In genomic region chr1:8217011-8217711, GRCh38 we compare ENCODE assay signal across 8 cellular contexts.
A peak's percentile ranks its signal among the peaks of the same experiment; 100 is the strongest.
DNase-seq lines count a peak whose midpoint lies in the region; ATAC-seq and TF ChIP-seq lines count a peak whose summit lies in the region.

No MANE protein-coding gene starts in this region.

- BruUV-seq in OCI-LY7 (replicated peaks; lab: Mats Ljungman, UMichigan): no TSS peak

- peak; percentile 41 for DNase-seq in GM10248 (ENCODE audit: extremely low spot score)
- peak; percentile 5 for DNase-seq in activated effector memory CD4-positive, alpha-beta T cell treated with Interleukin-2 at 50 U/mL for 16 hours
- DNase-seq in right cardiac atrium: peak; percentile 60 to 86 (median 78)
- DNase-seq in cortex of kidney (lab: John Stamatoyannopoulos, UW): no peak
- DNase-seq in OCI-LY7 (ENCODE audit: low spot score): no peak
- DNase-seq in NCI-H2081 treated with DMSO at 0.1 percent for 48 hours (lab: John Stamatoyannopoulos, UW): no peak

- peak overlapping the region; percentile 74 for H3K9ac ChIP-seq in skeletal muscle satellite cell (ENCODE audit: low read depth, low read length)

- H4K20me1 ChIP-seq in OCI-LY7 (ENCODE audit: insufficient read depth, low read length): no peaks in the 10 kb centered on the region

- H3K36me3 ChIP-seq in skeletal muscle satellite cell (ENCODE audit: insufficient read depth, low read length): no peaks in the 10 kb centered on the region
- H3K36me3 ChIP-seq in OCI-LY7 (ENCODE audit: insufficient read depth, low read length): no peaks in the 10 kb centered on the region

- WGBS in right cardiac atrium: 2% methylated on average over 70 of the region's 70 CpGs

- no peak overlapping the region for H2AFZ ChIP-seq in OCI-LY7 (ENCODE audit: low read length)

- peak; percentile 87 to 90 for ATAC-seq in right cardiac atrium
- no peak for ATAC-seq in HG02885 (IDR thresholded peaks at IDR 0.05; ENCODE audit: poor library complexity, unreplicated experiment)

- CTCF ChIA-PET in GM10248 (lab: Yijun Ruan, JAX): interaction anchor here (0.8 kb wide), 1 partner anchor 15 kb away, joined by 3 read pairs; no protein-coding TSS in a partner anchor
- CTCF ChIA-PET in OCI-LY7 (lab: Charles Lee; ENCODE audit: unreplicated experiment): no interaction called here

- peak overlapping the region; percentile 76 for H3K4me2 ChIP-seq in skeletal muscle satellite cell (ENCODE audit: low read length)
- H3K4me2 ChIP-seq in OCI-LY7 (ENCODE audit: low read length): no peak overlapping the region

- H3K27ac ChIP-seq in right cardiac atrium (ENCODE audit: low read length) (no peak overlapping the region), OCI-LY7 (ENCODE audit: low read depth, low read length, poor library complexity, severe bottlenecking) (no peak overlapping the region)

- POLR2A ChIA-PET in GM10248 (lab: Yijun Ruan, JAX) (no interaction called here), OCI-LY7 (lab: Charles Lee) (no interaction called here)

- no peak for TF ChIP-seq CTCF in GM10248 (IDR thresholded peaks at IDR 0.05; ENCODE audit: control extremely low read depth, extremely low read depth, low read depth, missing control alignments)
- TF ChIP-seq CTCF in OCI-LY7 (conservative IDR thresholded peaks at IDR 0.05; ENCODE audit: low read length): no peak

- no peaks in the 10 kb centered on the region for H3K9me3 ChIP-seq in right cardiac atrium (ENCODE audit: control insufficient read depth, low read length)
- no peaks in the 10 kb centered on the region for H3K9me3 ChIP-seq in skeletal muscle satellite cell (replicated peaks; ENCODE audit: low read length)
- H3K9me3 ChIP-seq in OCI-LY7 (ENCODE audit: low read length): no peaks in the 10 kb centered on the region

- no peaks in the 10 kb centered on the region for H3K4me1 ChIP-seq in right cardiac atrium (ENCODE audit: control insufficient read depth, insufficient read depth, low read length)
- H3K4me1 ChIP-seq in skeletal muscle satellite cell (ENCODE audit: control insufficient read depth, insufficient read depth, low read length): peaks cover 62% of the 10 kb centered on the region
- H3K4me1 ChIP-seq in OCI-LY7 (ENCODE audit: insufficient read depth, low read length, poor library complexity, severe bottlenecking): no peaks in the 10 kb centered on the region

- no peaks in the 10 kb centered on the region for H3K9me2 ChIP-seq in OCI-LY7 (ENCODE audit: insufficient read depth, low read length)

- intact Hi-C loops in right cardiac atrium (cut with DNase I): loop anchor here in 1 of 4 donors (10.0 kb wide), 1 partner anchor 182 kb away; no protein-coding TSS in a partner anchor
- intact Hi-C loops in OCI-LY7 (cut with micrococcal nuclease; ENCODE audit: unreplicated experiment): no loop called here

- H3K4me3 ChIP-seq in right cardiac atrium (ENCODE audit: low read length) (peak overlapping the region; percentile 50), skeletal muscle satellite cell (ENCODE audit: low read length) (peak overlapping the region; percentile 21), OCI-LY7 (ENCODE audit: low read depth, low read length, poor library complexity, severe bottlenecking) (no peak overlapping the region)

- H3K79me2 ChIP-seq in OCI-LY7 (ENCODE audit: insufficient read depth, low read depth, low read length): no peaks in the 10 kb centered on the region

- H3K27me3 ChIP-seq in right cardiac atrium (ENCODE audit: control insufficient read depth, insufficient read depth) (no peaks in the 10 kb centered on the region), skeletal muscle satellite cell (ENCODE audit: control insufficient read depth, insufficient read depth, low read length) (no peaks in the 10 kb centered on the region)

Comparison
In these comparisons a context has a peak if more than half of its experiments do, and no peak if none do; other contexts are left out.
1. DNase-seq: peak in GM10248 (single experiment), activated effector memory CD4-positive, alpha-beta T cell treated with Interleukin-2 at 50 U/mL for 16 hours (single experiment) and right cardiac atrium (3 of 3); none in cortex of kidney (single experiment), OCI-LY7 (single experiment) and NCI-H2081 treated with DMSO at 0.1 percent for 48 hours (single experiment).